ENCODE assay signal across 8 cellular contexts in the genomic region with DNA sequence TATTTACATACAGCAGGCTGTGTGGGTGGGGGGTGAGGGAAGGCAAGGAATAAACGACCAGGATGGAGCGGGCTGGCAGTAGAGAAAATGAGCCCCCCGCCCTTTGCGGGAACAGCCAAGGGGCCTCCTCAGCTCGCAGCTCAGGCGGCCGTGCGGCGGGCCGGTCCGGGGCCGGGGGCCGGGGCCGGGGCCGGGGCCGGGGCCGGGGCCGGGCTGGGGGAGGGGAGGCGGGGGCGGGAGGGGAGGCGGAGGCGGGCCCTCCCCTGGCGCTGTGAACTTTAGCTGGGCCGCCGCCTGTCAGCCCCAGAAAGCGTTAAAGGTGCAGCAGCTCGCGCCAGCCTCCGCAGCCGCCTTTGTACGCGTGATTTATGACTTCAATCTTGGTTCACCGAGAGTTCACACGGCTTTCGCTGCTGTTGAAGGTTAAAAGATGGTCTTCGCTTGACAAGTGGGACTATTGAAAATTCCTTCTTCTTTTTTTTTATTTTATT. TPM values are rescaled to one million over a fixed set of nuclear protein-coding genes. Genes with fewer than 3 reads are reported as not detected.
A peak's percentile ranks its signal among the peaks of the same experiment; 100 is the strongest.
DNase-seq lines count a peak whose midpoint lies in the region; ATAC-seq and TF ChIP-seq lines count a peak whose summit lies in the region.

No MANE protein-coding gene starts in this region.

- no peaks in the 10 kb centered on the region for H3K9me3 ChIP-seq in KOPT-K1 (ENCODE audit: insufficient read depth, low read length, poor library complexity, severe bottlenecking)

- ATAC-seq in GM19463 (IDR thresholded peaks at IDR 0.05; ENCODE audit: unreplicated experiment) (no peak), GM21360 (IDR thresholded peaks at IDR 0.05; ENCODE audit: unreplicated experiment) (no peak), HG02759 (IDR thresholded peaks at IDR 0.05; ENCODE audit: unreplicated experiment) (no peak), GM21381 (IDR thresholded peaks at IDR 0.05; ENCODE audit: unreplicated experiment) (no peak)

- no peak for TF ChIP-seq CTCF in fibroblast of villous mesenchyme (IDR thresholded peaks at IDR 0.05; ENCODE audit: insufficient read depth, low read depth, low read length)

- H3K36me3 ChIP-seq in KOPT-K1 (ENCODE audit: insufficient read depth, low read length) = no peaks in the 10 kb centered on the region

- peak; percentile 36 to 43 for DNase-seq in activated CD4-positive, alpha-beta T cell treated with anti-CD3 and anti-CD28 coated beads, Interleukin-2, amount 50 U/mL, for 4 hours
- DNase-seq in fibroblast of villous mesenchyme (ENCODE audit: low read depth) = peak; percentile 25
- peak; percentile 19 for DNase-seq in stimulated activated CD8-positive, alpha-beta memory T cell treated with anti-CD3 and anti-CD28 coated beads, Interleukin-2, amount 100 ng/mL, for 1 hour (ENCODE audit: low read depth in 2 of 2)

- H3K4me3 ChIP-seq in fibroblast of villous mesenchyme (ENCODE audit: low read depth, low read length) = no peak overlapping the region

- H3K27ac ChIP-seq in KOPT-K1 (ENCODE audit: low read depth, low read length, poor library complexity, severe bottlenecking) = peak overlapping the region; percentile 77

RNA-seq across cellular contexts. Expression of gene HOXC4, which starts 28.8 kb away (rescaled TPM):
- total RNA-seq in fibroblast of villous mesenchyme = under 0.01 and 1.6 TPM in 2 replicates

RNA-seq across cellular contexts. Expression of gene HOXC5, which starts 49.6 kb away (rescaled TPM):
- 0.43 and 1.3 TPM in 2 replicates for total RNA-seq in fibroblast of villous mesenchyme

RNA-seq across cellular contexts. Expression of gene HOXC6, which starts 54.2 kb away (rescaled TPM):
- 1.6 and 1.7 TPM in 2 replicates for total RNA-seq in fibroblast of villous mesenchyme
